18 cellular contexts compared by ENCODE assay signal in genomic region chr9:123816817-123817472, GRCh38.
"Had no signal": no experiment of that assay in that cellular context is flagged by ENCODE, and none has a peak within 500 bp of the region (broad histone marks: within the 10 kb centered on the region; RNA-seq: fewer than 3 reads in every experiment).

No MANE protein-coding gene starts in this region.

- H3K4me1 Mint-ChIP-seq: activated T-helper 17 cell treated with anti-CD3 and anti-CD28 coated beads, Interleukin-2, amount 50 U/mL, for 72 hours; mesothelial cell of epicardium had no signal

- H3K9me3 ChIP-seq: psoas muscle, thoracic aorta had no signal

- H3K36me3 ChIP-seq: thoracic aorta had no signal

- FAIRE-seq: kidney had no signal

- H3K9me3 Mint-ChIP-seq: activated T-helper 17 cell treated with anti-CD3 and anti-CD28 coated beads, Interleukin-2, amount 50 U/mL, for 72 hours; dendritic cell treated with granulocyte-macrophage colony-stimulating factor and Interleukin-4, amounts not matched to agents 40 ng/mL and 50 ng/mL, for 4 days; mesothelial cell of epicardium; neural crest cell; T-helper 2 cell treated with Interferon-gamma antibody and Interleukin-4, amounts not matched to agents 5 μg/mL and 100 μg/mL, for 36 hours had no signal

- H3K27ac ChIP-seq: psoas muscle, thoracic aorta had no signal

- H3K4me3 Mint-ChIP-seq: activated T-helper 17 cell treated with anti-CD3 and anti-CD28 coated beads, Interleukin-2, amount 50 U/mL, for 72 hours; dendritic cell treated with granulocyte-macrophage colony-stimulating factor and Interleukin-4, amounts not matched to agents 40 ng/mL and 50 ng/mL, for 4 days; mesothelial cell of epicardium; neural crest cell; T-helper 2 cell treated with Interferon-gamma antibody and Interleukin-4, amounts not matched to agents 5 μg/mL and 100 μg/mL, for 36 hours had no signal

- H3K4me3 ChIP-seq: psoas muscle, thoracic aorta had no signal

- H3K36me3 Mint-ChIP-seq: mesothelial cell of epicardium had no signal

- H3K27ac Mint-ChIP-seq: activated T-helper 17 cell treated with anti-CD3 and anti-CD28 coated beads, Interleukin-2, amount 50 U/mL, for 72 hours; dendritic cell treated with granulocyte-macrophage colony-stimulating factor and Interleukin-4, amounts not matched to agents 40 ng/mL and 50 ng/mL, for 4 days; mesothelial cell of epicardium; T-helper 2 cell treated with Interferon-gamma antibody and Interleukin-4, amounts not matched to agents 5 μg/mL and 100 μg/mL, for 36 hours had no signal

- ATAC-seq: activated CD4-positive, CD25-positive, alpha-beta regulatory T cell treated with anti-CD3 and anti-CD28 coated beads, Interleukin-2, amount 50 U/mL, for 24 hours; activated T-helper 17 cell treated with anti-CD3 and anti-CD28 coated beads, Interleukin-2, amount 50 U/mL, for 72 hours; left ventricle myocardium superior; psoas muscle; sciatic nerve had no signal

- H3K4me1 ChIP-seq: psoas muscle had no signal

- H3K27me3 Mint-ChIP-seq: activated T-helper 17 cell treated with anti-CD3 and anti-CD28 coated beads, Interleukin-2, amount 50 U/mL, for 72 hours; dendritic cell treated with granulocyte-macrophage colony-stimulating factor and Interleukin-4, amounts not matched to agents 40 ng/mL and 50 ng/mL, for 4 days had no signal

- DNase-seq: activated CD4-positive, alpha-beta T cell treated with anti-CD3 and anti-CD28 coated beads, Interleukin-2, amount 50 U/mL, for 1 hour; activated naive CD4-positive, alpha-beta T cell treated with Interleukin-2 at 50 U/mL for 16 hours; activated T-cell treated with anti-CD3 and anti-CD28 coated beads for 4 hours; aorta; cerebellar nuclear complex; hippocampal formation; kidney; left ventricle myocardium superior; psoas muscle; stimulated activated CD4-positive, alpha-beta T cell treated with anti-CD3 and anti-CD28 coated beads, Interleukin-1b, Interleukin-23, amount 100 ng/mL, for 48 hours had no signal
